In the genomic region with DNA sequence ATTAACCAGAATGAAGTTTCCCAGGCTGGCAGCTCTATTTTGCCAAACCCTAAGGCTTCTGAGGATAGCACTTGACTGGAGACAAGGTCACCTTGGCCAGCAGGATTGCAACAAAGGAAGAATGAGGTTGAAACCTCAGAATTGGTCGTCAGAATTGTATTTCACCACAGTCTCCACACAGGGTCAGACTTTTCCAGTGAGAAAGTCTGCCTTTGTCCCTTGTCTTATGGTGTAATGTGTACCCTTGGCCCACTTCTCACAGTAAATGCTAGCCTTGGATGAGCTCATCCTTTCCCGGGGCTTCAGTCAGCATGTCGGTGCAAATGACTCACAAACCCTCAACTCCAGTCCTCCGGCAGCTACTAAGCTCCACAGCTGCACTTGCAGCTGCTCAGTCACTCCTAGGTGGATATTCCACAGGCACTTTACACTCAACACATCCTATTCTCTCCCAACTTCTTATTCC, we compare ENCODE assay signal across 1 cellular context.
TF ChIP-seq lines count a peak whose summit lies in the region.

No MANE protein-coding gene starts in this region.

TF ChIP-seq in HepG2, 621 proteins besides CTCF, POLR2A, EP300 and RAD21 (continued from another document and continues in another):
- TF ChIP-seq, protein P1, sequence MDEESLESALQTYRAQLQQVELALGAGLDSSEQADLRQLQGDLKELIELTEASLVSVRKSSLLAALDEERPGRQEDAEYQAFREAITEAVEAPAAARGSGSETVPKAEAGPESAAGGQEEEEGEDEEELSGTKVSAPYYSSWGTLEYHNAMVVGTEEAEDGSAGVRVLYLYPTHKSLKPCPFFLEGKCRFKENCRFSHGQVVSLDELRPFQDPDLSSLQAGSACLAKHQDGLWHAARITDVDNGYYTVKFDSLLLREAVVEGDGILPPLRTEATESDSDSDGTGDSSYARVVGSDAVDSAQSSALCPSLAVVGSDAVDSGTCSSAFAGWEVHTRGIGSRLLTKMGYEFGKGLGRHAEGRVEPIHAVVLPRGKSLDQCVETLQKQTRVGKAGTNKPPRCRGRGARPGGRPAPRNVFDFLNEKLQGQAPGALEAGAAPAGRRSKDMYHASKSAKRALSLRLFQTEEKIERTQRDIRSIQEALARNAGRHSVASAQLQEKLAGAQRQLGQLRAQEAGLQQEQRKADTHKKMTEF (CRISPR knock-in tag; IDR thresholded peaks at IDR 0.05), result peak; percentile 76; the same call in 1 of the 2 replicates
- TF ChIP-seq PAF1 (CRISPR knock-in tag; IDR thresholded peaks at IDR 0.05) (no peak), ZNF776 (CRISPR knock-in tag; IDR thresholded peaks at IDR 0.05) (no peak), GPN1 (CRISPR knock-in tag; IDR thresholded peaks at IDR 0.05; ENCODE audit: borderline replicate concordance) (no peak), MAFK (conservative IDR thresholded peaks at IDR 0.05 in 1 of 2, IDR thresholded peaks at IDR 0.05 in 1 of 2; ENCODE audit: low read length in 2 of 2) (peak in 1 of 2 experiments; percentile 8; a peak in 1 of 4 replicates), NPAS2 (CRISPR knock-in tag; IDR thresholded peaks at IDR 0.05; ENCODE audit: borderline replicate concordance) (no peak), NR2F6 (IDR thresholded peaks at IDR 0.05) (peak; percentile 29; the same call in 1 of the 2 replicates), NR2F6 (CRISPR knock-in tag; IDR thresholded peaks at IDR 0.05) (0 out of 2 replicates have a peak, but pooled peaks have one; percentile 45), TARDBP (CRISPR knock-in tag; IDR thresholded peaks at IDR 0.05) (peak; percentile 52; the same call in 1 of the 2 replicates), ZNF383 (CRISPR knock-in tag; IDR thresholded peaks at IDR 0.05; ENCODE audit: borderline replicate concordance) (no peak), ZNF569 (CRISPR knock-in tag; IDR thresholded peaks at IDR 0.05; ENCODE audit: borderline replicate concordance) (no peak), SMAD1 (CRISPR knock-in tag; IDR thresholded peaks at IDR 0.05; ENCODE audit: borderline replicate concordance, low read depth) (no peak), FOXP1 (IDR thresholded peaks at IDR 0.05) (no peak), FOXP1 (CRISPR knock-in tag; IDR thresholded peaks at IDR 0.05) (peak; percentile 39; the same call in 1 of the 2 replicates), MXI1 (IDR thresholded peaks at IDR 0.05; ENCODE audit: borderline replicate concordance, low read depth, low read length) (peak; percentile 64; the same call in 1 of the 3 replicates), SOX5 (CRISPR knock-in tag; IDR thresholded peaks at IDR 0.05; ENCODE audit: borderline replicate concordance) (peak; percentile 75), CCAR2 (optimal IDR thresholded peaks at IDR 0.05; ENCODE audit: low read depth, low read length) (no peak), ZNF777 (CRISPR knock-in tag; IDR thresholded peaks at IDR 0.05) (no peak), CREB1 (IDR thresholded peaks at IDR 0.05) (peak; percentile 57; the same call in 1 of the 2 replicates), CREB1 (CRISPR knock-in tag; IDR thresholded peaks at IDR 0.05) (peak; percentile 42; the same call in 1 of the 2 replicates), ZNF7 (CRISPR knock-in tag; IDR thresholded peaks at IDR 0.05) (no peak), MED8 (CRISPR knock-in tag; IDR thresholded peaks at IDR 0.05; ENCODE audit: insufficient replicate concordance) (no peak), ZSCAN21 (CRISPR knock-in tag; IDR thresholded peaks at IDR 0.05; ENCODE audit: borderline replicate concordance) (peak; percentile 45; the same call in 1 of the 2 replicates), ZNF3 (CRISPR knock-in tag; IDR thresholded peaks at IDR 0.05) (no peak), ZNF629 (CRISPR knock-in tag; conservative IDR thresholded peaks at IDR 0.05) (no peak), SOX13 (IDR thresholded peaks at IDR 0.05) (no peak), SOX13 (CRISPR knock-in tag; conservative IDR thresholded peaks at IDR 0.05 in 1 of 2, IDR thresholded peaks at IDR 0.05 in 1 of 2) (peak in 1 of 2 experiments; percentile 81; a peak in 2 of 4 replicates), ZNF547 (CRISPR knock-in tag; IDR thresholded peaks at IDR 0.05) (no peak), ZNF891 (CRISPR knock-in tag; IDR thresholded peaks at IDR 0.05) (no peak), MLLT10 (CRISPR knock-in tag; IDR thresholded peaks at IDR 0.05) (no peak), FOXC1 (CRISPR knock-in tag; IDR thresholded peaks at IDR 0.05; ENCODE audit: borderline replicate concordance) (no peak), FOXJ3 (CRISPR knock-in tag; IDR thresholded peaks at IDR 0.05; ENCODE audit: borderline replicate concordance) (0 out of 2 replicates have a peak, but pooled peaks have one; percentile 57), SAP130 (CRISPR knock-in tag; IDR thresholded peaks at IDR 0.05; ENCODE audit: low read depth) (peak; percentile 58; the same call in 1 of the 2 replicates), HOXA5 (CRISPR knock-in tag; IDR thresholded peaks at IDR 0.05) (peak; percentile 56; the same call in 1 of the 2 replicates), ZNF274 (CRISPR knock-in tag; IDR thresholded peaks at IDR 0.05) (no peak), NR3C1 (CRISPR knock-in tag; IDR thresholded peaks at IDR 0.05) (no peak), CCDC6 (CRISPR knock-in tag; IDR thresholded peaks at IDR 0.05) (peak; percentile 63; the same call in 1 of the 2 replicates), MAFF (IDR thresholded peaks at IDR 0.05; ENCODE audit: low read depth, low read length) (0 out of 2 replicates have a peak, but pooled peaks have one; percentile 24), EHMT2 (IDR thresholded peaks at IDR 0.05; ENCODE audit: borderline replicate concordance, low read depth, low read length) (no peak), KDM5B (CRISPR knock-in tag; IDR thresholded peaks at IDR 0.05; ENCODE audit: borderline replicate concordance) (no peak), SMAD3 (CRISPR knock-in tag; IDR thresholded peaks at IDR 0.05) (0 out of 2 replicates have a peak, but pooled peaks have one; percentile 45), AGO1 (IDR thresholded peaks at IDR 0.05; ENCODE audit: low read depth, low read length, poor library complexity, severe bottlenecking) (no peak), ZNF788 (CRISPR knock-in tag; IDR thresholded peaks at IDR 0.05; ENCODE audit: borderline replicate concordance) (peak; percentile 59; the same call in 1 of the 2 replicates), ZNF451 (CRISPR knock-in tag; IDR thresholded peaks at IDR 0.05) (no peak), SCMH1 (CRISPR knock-in tag; IDR thresholded peaks at IDR 0.05; ENCODE audit: borderline replicate concordance) (no peak), CHD4 (IDR thresholded peaks at IDR 0.05; ENCODE audit: borderline replicate concordance, low read length) (no peak), ZNF501 (CRISPR knock-in tag; IDR thresholded peaks at IDR 0.05) (peak; percentile 43; the same call in 1 of the 2 replicates), ZBTB3 (CRISPR knock-in tag; IDR thresholded peaks at IDR 0.05; ENCODE audit: borderline replicate concordance, low read depth) (no peak), MIER3 (CRISPR knock-in tag; IDR thresholded peaks at IDR 0.05; ENCODE audit: borderline replicate concordance) (peak; percentile 54; the same call in 1 of the 2 replicates), DMAP1 (CRISPR knock-in tag; IDR thresholded peaks at IDR 0.05) (0 out of 2 replicates have a peak, but pooled peaks have one; percentile 46), MIXL1 (CRISPR knock-in tag; IDR thresholded peaks at IDR 0.05) (no peak), RNF2 (conservative IDR thresholded peaks at IDR 0.05; ENCODE audit: low read depth) (0 out of 2 replicates have a peak, but pooled peaks have one; percentile 45)
- TF ChIP-seq, protein P2, sequence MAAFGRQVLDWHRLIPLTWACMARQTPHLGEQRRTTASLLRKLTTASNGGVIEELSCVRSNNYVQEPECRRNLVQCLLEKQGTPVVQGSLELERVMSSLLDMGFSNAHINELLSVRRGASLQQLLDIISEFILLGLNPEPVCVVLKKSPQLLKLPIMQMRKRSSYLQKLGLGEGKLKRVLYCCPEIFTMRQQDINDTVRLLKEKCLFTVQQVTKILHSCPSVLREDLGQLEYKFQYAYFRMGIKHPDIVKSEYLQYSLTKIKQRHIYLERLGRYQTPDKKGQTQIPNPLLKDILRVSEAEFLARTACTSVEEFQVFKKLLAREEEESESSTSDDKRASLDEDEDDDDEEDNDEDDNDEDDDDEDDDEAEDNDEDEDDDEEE (CRISPR knock-in tag; IDR thresholded peaks at IDR 0.05), result peak; percentile 42; the same call in 1 of the 2 replicates
- TF ChIP-seq, protein P3, sequence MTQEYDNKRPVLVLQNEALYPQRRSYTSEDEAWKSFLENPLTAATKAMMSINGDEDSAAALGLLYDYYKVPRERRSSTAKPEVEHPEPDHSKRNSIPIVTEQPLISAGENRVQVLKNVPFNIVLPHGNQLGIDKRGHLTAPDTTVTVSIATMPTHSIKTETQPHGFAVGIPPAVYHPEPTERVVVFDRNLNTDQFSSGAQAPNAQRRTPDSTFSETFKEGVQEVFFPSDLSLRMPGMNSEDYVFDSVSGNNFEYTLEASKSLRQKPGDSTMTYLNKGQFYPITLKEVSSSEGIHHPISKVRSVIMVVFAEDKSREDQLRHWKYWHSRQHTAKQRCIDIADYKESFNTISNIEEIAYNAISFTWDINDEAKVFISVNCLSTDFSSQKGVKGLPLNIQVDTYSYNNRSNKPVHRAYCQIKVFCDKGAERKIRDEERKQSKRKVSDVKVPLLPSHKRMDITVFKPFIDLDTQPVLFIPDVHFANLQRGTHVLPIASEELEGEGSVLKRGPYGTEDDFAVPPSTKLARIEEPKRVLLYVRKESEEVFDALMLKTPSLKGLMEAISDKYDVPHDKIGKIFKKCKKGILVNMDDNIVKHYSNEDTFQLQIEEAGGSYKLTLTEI (CRISPR knock-in tag; conservative IDR thresholded peaks at IDR 0.05), result no peak
- TF ChIP-seq, protein P4, sequence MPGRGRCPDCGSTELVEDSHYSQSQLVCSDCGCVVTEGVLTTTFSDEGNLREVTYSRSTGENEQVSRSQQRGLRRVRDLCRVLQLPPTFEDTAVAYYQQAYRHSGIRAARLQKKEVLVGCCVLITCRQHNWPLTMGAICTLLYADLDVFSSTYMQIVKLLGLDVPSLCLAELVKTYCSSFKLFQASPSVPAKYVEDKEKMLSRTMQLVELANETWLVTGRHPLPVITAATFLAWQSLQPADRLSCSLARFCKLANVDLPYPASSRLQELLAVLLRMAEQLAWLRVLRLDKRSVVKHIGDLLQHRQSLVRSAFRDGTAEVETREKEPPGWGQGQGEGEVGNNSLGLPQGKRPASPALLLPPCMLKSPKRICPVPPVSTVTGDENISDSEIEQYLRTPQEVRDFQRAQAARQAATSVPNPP (CRISPR knock-in tag; IDR thresholded peaks at IDR 0.05), result no peak
- TF ChIP-seq, protein P5, sequence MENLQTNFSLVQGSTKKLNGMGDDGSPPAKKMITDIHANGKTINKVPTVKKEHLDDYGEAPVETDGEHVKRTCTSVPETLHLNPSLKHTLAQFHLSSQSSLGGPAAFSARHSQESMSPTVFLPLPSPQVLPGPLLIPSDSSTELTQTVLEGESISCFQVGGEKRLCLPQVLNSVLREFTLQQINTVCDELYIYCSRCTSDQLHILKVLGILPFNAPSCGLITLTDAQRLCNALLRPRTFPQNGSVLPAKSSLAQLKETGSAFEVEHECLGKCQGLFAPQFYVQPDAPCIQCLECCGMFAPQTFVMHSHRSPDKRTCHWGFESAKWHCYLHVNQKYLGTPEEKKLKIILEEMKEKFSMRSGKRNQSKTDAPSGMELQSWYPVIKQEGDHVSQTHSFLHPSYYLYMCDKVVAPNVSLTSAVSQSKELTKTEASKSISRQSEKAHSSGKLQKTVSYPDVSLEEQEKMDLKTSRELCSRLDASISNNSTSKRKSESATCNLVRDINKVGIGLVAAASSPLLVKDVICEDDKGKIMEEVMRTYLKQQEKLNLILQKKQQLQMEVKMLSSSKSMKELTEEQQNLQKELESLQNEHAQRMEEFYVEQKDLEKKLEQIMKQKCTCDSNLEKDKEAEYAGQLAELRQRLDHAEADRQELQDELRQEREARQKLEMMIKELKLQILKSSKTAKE (CRISPR knock-in tag; IDR thresholded peaks at IDR 0.05; ENCODE audit: borderline replicate concordance), result no peak
- TF ChIP-seq, protein P6, sequence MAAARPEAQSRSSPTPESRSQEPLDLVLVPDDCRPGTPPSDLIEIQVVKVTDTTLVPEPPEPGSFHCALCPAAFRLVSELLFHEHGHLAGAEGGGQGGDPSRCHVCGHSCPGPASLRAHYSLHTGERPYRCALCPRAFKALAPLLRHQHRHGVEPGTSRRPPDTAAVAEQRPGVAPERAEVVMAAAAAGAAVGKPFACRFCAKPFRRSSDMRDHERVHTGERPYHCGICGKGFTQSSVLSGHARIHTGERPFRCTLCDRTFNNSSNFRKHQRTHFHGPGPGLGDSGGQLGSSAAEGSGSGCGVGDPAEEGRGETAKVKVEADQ (CRISPR knock-in tag; IDR thresholded peaks at IDR 0.05; ENCODE audit: borderline replicate concordance), result no peak
- TF ChIP-seq, protein P7, sequence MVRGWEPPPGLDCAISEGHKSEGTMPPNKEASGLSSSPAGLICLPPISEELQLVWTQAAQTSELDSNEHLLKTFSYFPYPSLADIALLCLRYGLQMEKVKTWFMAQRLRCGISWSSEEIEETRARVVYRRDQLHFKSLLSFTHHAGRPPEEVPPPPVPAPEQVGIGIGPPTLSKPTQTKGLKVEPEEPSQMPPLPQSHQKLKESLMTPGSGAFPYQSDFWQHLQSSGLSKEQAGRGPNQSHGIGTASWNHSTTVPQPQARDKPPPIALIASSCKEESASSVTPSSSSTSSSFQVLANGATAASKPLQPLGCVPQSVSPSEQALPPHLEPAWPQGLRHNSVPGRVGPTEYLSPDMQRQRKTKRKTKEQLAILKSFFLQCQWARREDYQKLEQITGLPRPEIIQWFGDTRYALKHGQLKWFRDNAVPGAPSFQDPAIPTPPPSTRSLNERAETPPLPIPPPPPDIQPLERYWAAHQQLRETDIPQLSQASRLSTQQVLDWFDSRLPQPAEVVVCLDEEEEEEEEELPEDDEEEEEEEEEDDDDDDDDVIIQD (CRISPR knock-in tag; IDR thresholded peaks at IDR 0.05; ENCODE audit: low read depth), result 0 out of 2 replicates have a peak, but pooled peaks have one; percentile 29
- TF ChIP-seq, protein P8, sequence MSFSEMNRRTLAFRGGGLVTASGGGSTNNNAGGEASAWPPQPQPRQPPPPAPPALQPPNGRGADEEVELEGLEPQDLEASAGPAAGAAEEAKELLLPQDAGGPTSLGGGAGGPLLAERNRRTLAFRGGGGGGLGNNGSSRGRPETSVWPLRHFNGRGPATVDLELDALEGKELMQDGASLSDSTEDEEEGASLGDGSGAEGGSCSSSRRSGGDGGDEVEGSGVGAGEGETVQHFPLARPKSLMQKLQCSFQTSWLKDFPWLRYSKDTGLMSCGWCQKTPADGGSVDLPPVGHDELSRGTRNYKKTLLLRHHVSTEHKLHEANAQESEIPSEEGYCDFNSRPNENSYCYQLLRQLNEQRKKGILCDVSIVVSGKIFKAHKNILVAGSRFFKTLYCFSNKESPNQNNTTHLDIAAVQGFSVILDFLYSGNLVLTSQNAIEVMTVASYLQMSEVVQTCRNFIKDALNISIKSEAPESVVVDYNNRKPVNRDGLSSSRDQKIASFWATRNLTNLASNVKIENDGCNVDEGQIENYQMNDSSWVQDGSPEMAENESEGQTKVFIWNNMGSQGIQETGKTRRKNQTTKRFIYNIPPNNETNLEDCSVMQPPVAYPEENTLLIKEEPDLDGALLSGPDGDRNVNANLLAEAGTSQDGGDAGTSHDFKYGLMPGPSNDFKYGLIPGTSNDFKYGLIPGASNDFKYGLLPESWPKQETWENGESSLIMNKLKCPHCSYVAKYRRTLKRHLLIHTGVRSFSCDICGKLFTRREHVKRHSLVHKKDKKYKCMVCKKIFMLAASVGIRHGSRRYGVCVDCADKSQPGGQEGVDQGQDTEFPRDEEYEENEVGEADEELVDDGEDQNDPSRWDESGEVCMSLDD (CRISPR knock-in tag; IDR thresholded peaks at IDR 0.05; ENCODE audit: borderline replicate concordance), result no peak
